Comparison of ENCODE assay signal across 15 cellular contexts in genomic region chrX:24424948-24425347, GRCh38. TPM values are rescaled to one million over a fixed set of nuclear protein-coding genes. Genes with fewer than 3 reads are reported as not detected.
A peak's percentile ranks its signal among the peaks of the same experiment; 100 is the strongest.
DNase-seq lines count a peak whose midpoint lies in the region; ATAC-seq and TF ChIP-seq lines count a peak whose summit lies in the region.
"Had no signal": no experiment of that assay in that cellular context is flagged by ENCODE, and none has a peak within 500 bp of the region (broad histone marks: within the 10 kb centered on the region; RNA-seq: fewer than 3 reads in every experiment).

No MANE protein-coding gene starts in this region.

- DNase-seq in EH (ENCODE audit: low read depth) (peak; percentile 44), brain microvascular endothelial cell (peak; percentile 9), right atrium auricular region (ENCODE audit: low spot score) (peak; percentile 72), sciatic nerve (ENCODE audit: low spot score) (peak; percentile 76), NCI-H1417 treated with DMSO at 0.1 percent for 48 hours (lab: John Stamatoyannopoulos, UW) (no peak), dedifferentiated amniotic fluid mesenchymal stem cell (ENCODE audit: extremely low spot score) (no peak)
- DNase-seq: activated CD4-positive, alpha-beta T cell treated with anti-CD3 and anti-CD28 coated beads for 4 hours; immature natural killer cell; naive B cell; NCI-H1048 had no signal

- ATAC-seq in sciatic nerve (peak; percentile 92), HG03025 (IDR thresholded peaks at IDR 0.05; ENCODE audit: low FRiP score, unreplicated experiment) (no peak), HG03139 (IDR thresholded peaks at IDR 0.05; ENCODE audit: unreplicated experiment) (no peak)

- no peak for TF ChIP-seq CTCF in brain microvascular endothelial cell (IDR thresholded peaks at IDR 0.05; ENCODE audit: low read depth, low read length, missing control alignments)
- TF ChIP-seq CTCF in right atrium auricular region (IDR thresholded peaks at IDR 0.05), result no peak

- no peak overlapping the region for H3K4me3 ChIP-seq in brain microvascular endothelial cell (ENCODE audit: low read depth, low read length)
- no peak overlapping the region for H3K4me3 ChIP-seq in right atrium auricular region
- H3K4me3 ChIP-seq: BLaER1, cardiac muscle cell, Peyer's patch had no signal

- intact Hi-C loops in sciatic nerve (cut with DNase I), result no loop called here

- H3K27ac ChIP-seq in brain microvascular endothelial cell (no peak overlapping the region), right atrium auricular region (peak overlapping the region; percentile 3 to 15)
- H3K27ac ChIP-seq: BLaER1, cardiac muscle cell had no signal

- H3K36me3 ChIP-seq in brain microvascular endothelial cell (replicated peaks) (no peaks in the 10 kb centered on the region), right atrium auricular region (no peaks in the 10 kb centered on the region)
- H3K36me3 ChIP-seq: BLaER1, cardiac muscle cell, Peyer's patch had no signal

- no peaks in the 10 kb centered on the region for H3K4me1 ChIP-seq in right atrium auricular region

- in situ Hi-C loops in brain microvascular endothelial cell (cut with HindIII; ENCODE audit: low pct_ligation_motif_present, low sequenced_read_pairs), result no loop called here

- no peaks in the 10 kb centered on the region for H3K9me3 ChIP-seq in right atrium auricular region
- H3K9me3 ChIP-seq: BLaER1, Peyer's patch had no signal

- H3K27me3 ChIP-seq in brain microvascular endothelial cell (replicated peaks) (no peaks in the 10 kb centered on the region), right atrium auricular region (no peaks in the 10 kb centered on the region)
- H3K27me3 ChIP-seq: BLaER1, cardiac muscle cell, Peyer's patch had no signal

RNA-seq across cellular contexts. Expression of gene PDK3, which starts 40.1 kb away (rescaled TPM):
- 10 to 100 TPM; 30.0 to 34.3 TPM for total RNA-seq in right atrium auricular region
- 18.7 TPM for total RNA-seq in sciatic nerve

Comparison
In these comparisons a context has a peak if more than half of its experiments do, and no peak if none do; other contexts are left out.
1. DNase-seq: peak in EH (single experiment), brain microvascular endothelial cell (single experiment), right atrium auricular region (single experiment) and sciatic nerve (single experiment); none in NCI-H1417 treated with DMSO at 0.1 percent for 48 hours (single experiment) and dedifferentiated amniotic fluid mesenchymal stem cell (single experiment).